In genomic region chr5:14662721-14663120, GRCh38 we compare ENCODE assay signal across 2 cellular contexts.
TF ChIP-seq lines count a peak whose summit lies in the region.

No MANE protein-coding gene starts in this region.

TF ChIP-seq in GM23338, 12 proteins besides CTCF, POLR2A, EP300 and RAD21:
- TF ChIP-seq STAT1 (IDR thresholded peaks at IDR 0.05; ENCODE audit: unreplicated experiment) (no peak), ZNF114 (CRISPR knock-in tag; IDR thresholded peaks at IDR 0.05) (no peak), EZH2 (IDR thresholded peaks at IDR 0.05; ENCODE audit: low read depth, unreplicated experiment) (no peak), POLR2AphosphoS5 (IDR thresholded peaks at IDR 0.05; ENCODE audit: low read depth) (no peak), JUNB (IDR thresholded peaks at IDR 0.05; ENCODE audit: unreplicated experiment) (no peak), NANOG (IDR thresholded peaks at IDR 0.05; ENCODE audit: borderline replicate concordance) (no peak), ZNF331 (CRISPR knock-in tag; IDR thresholded peaks at IDR 0.05; ENCODE audit: low read depth) (no peak), ZNF462 (CRISPR knock-in tag; IDR thresholded peaks at IDR 0.05) (no peak), REST (IDR thresholded peaks at IDR 0.05; ENCODE audit: unreplicated experiment) (no peak), EZH2phosphoT487 (IDR thresholded peaks at IDR 0.05; ENCODE audit: unreplicated experiment) (no peak), CREB1 (CRISPR knock-in tag; IDR thresholded peaks at IDR 0.05; ENCODE audit: low read depth) (no peak)
- TF ChIP-seq, protein P1, sequence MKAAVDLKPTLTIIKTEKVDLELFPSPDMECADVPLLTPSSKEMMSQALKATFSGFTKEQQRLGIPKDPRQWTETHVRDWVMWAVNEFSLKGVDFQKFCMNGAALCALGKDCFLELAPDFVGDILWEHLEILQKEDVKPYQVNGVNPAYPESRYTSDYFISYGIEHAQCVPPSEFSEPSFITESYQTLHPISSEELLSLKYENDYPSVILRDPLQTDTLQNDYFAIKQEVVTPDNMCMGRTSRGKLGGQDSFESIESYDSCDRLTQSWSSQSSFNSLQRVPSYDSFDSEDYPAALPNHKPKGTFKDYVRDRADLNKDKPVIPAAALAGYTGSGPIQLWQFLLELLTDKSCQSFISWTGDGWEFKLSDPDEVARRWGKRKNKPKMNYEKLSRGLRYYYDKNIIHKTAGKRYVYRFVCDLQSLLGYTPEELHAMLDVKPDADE (IDR thresholded peaks at IDR 0.05) = no peak
TF ChIP-seq in GM23338: peak in this region for 0.

TF ChIP-seq in GM12878, 131 proteins besides CTCF, POLR2A, EP300 and RAD21:
- TF ChIP-seq ZZZ3 (IDR thresholded peaks at IDR 0.05; ENCODE audit: control insufficient read depth, insufficient read length, low read depth) = no peak
- TF ChIP-seq RFX5 (IDR thresholded peaks at IDR 0.05; ENCODE audit: low read depth, low read length) = no peak
- no peak for TF ChIP-seq EZH2 (IDR thresholded peaks at IDR 0.05; ENCODE audit: borderline replicate concordance, control insufficient read depth, low read depth, low read length)
- no peak for TF ChIP-seq DPF2 (IDR thresholded peaks at IDR 0.05)
- no peak for TF ChIP-seq HDAC6 (IDR thresholded peaks at IDR 0.05; ENCODE audit: unreplicated experiment)
- TF ChIP-seq, protein P2, sequence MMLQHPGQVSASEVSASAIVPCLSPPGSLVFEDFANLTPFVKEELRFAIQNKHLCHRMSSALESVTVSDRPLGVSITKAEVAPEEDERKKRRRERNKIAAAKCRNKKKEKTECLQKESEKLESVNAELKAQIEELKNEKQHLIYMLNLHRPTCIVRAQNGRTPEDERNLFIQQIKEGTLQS (IDR thresholded peaks at IDR 0.05; ENCODE audit: borderline replicate concordance, extremely low read depth, low read depth, low read length) = no peak
- TF ChIP-seq SUPT20H (IDR thresholded peaks at IDR 0.05; ENCODE audit: borderline replicate concordance, control insufficient read depth, low read depth, low read length) = no peak
TF ChIP-seq in GM12878: peak in this region for 0.
